In genomic region chr18:5546660-5547059, GRCh38 we compare ENCODE assay signal across 8 cellular contexts. TPM values are rescaled to one million over a fixed set of nuclear protein-coding genes. Genes with fewer than 3 reads are reported as not detected.
A peak's percentile ranks its signal among the peaks of the same experiment; 100 is the strongest.
DNase-seq lines count a peak whose midpoint lies in the region; ATAC-seq and TF ChIP-seq lines count a peak whose summit lies in the region.

No MANE protein-coding gene starts in this region.

- H3K27me3 Mint-ChIP-seq in activated naive CD8-positive, alpha-beta T cell treated with anti-CD3 and anti-CD28 coated beads, Interleukin-2, amount 50 U/mL, for 24 hours = peaks cover 34% of the 10 kb centered on the region

- no peak overlapping the region for H3K4me3 Mint-ChIP-seq in activated naive CD8-positive, alpha-beta T cell treated with anti-CD3 and anti-CD28 coated beads, Interleukin-2, amount 50 U/mL, for 24 hours

- H3K36me3 Mint-ChIP-seq in activated naive CD8-positive, alpha-beta T cell treated with anti-CD3 and anti-CD28 coated beads, Interleukin-2, amount 50 U/mL, for 24 hours (ENCODE audit: low read depth) = no peaks in the 10 kb centered on the region

- DNase-seq in NCI-H1105 treated with DMSO at 0.1 percent for 48 hours (lab: John Stamatoyannopoulos, UW) (peak; percentile 18), NCI-H1105 (lab: John Stamatoyannopoulos, UW) (no peak), OCI-M1 (lab: John Stamatoyannopoulos, UW) (peak; percentile 47), fibroblast of villous mesenchyme (ENCODE audit: low read depth) (peak; percentile 10), putamen (ENCODE audit: low spot score) (peak; percentile 36), HuH-7.5 (ENCODE audit: low spot score) (no peak)
- DNase-seq in effector CD4-positive, alpha-beta T cell = no peak
- no peak for DNase-seq in activated naive CD8-positive, alpha-beta T cell treated with anti-CD3 and anti-CD28 coated beads, Interleukin-2, amount 50 U/mL, for 24 hours

- H3K4me1 Mint-ChIP-seq in activated naive CD8-positive, alpha-beta T cell treated with anti-CD3 and anti-CD28 coated beads, Interleukin-2, amount 50 U/mL, for 24 hours = peaks cover 5% of the 10 kb centered on the region

- no peak overlapping the region for H3K4me3 ChIP-seq in fibroblast of villous mesenchyme (ENCODE audit: low read depth, low read length)

- no peaks in the 10 kb centered on the region for H3K9me3 Mint-ChIP-seq in activated naive CD8-positive, alpha-beta T cell treated with anti-CD3 and anti-CD28 coated beads, Interleukin-2, amount 50 U/mL, for 24 hours

- peak; percentile 14 for TF ChIP-seq CTCF in fibroblast of villous mesenchyme (IDR thresholded peaks at IDR 0.05; ENCODE audit: insufficient read depth, low read depth, low read length)

- no peak for ATAC-seq in activated naive CD8-positive, alpha-beta T cell treated with anti-CD3 and anti-CD28 coated beads, Interleukin-2, amount 50 U/mL, for 24 hours

- H3K27ac Mint-ChIP-seq in activated naive CD8-positive, alpha-beta T cell treated with anti-CD3 and anti-CD28 coated beads, Interleukin-2, amount 50 U/mL, for 24 hours = no peak overlapping the region

RNA-seq across cellular contexts. Expression of gene EPB41L3, which starts 2.9 kb away (rescaled TPM):
- 0.43 and 0.97 TPM in 2 replicates for total RNA-seq in fibroblast of villous mesenchyme

Comparison
In these comparisons a context has a peak if more than half of its experiments do, and no peak if none do; other contexts are left out.
1. DNase-seq: peak in NCI-H1105 treated with DMSO at 0.1 percent for 48 hours (single experiment), OCI-M1 (single experiment), fibroblast of villous mesenchyme (single experiment) and putamen (single experiment); none in NCI-H1105 (single experiment), HuH-7.5 (single experiment), effector CD4-positive, alpha-beta T cell (single experiment) and activated naive CD8-positive, alpha-beta T cell treated with anti-CD3 and anti-CD28 coated beads, Interleukin-2, amount 50 U/mL, for 24 hours (single experiment).